In the genomic region with DNA sequence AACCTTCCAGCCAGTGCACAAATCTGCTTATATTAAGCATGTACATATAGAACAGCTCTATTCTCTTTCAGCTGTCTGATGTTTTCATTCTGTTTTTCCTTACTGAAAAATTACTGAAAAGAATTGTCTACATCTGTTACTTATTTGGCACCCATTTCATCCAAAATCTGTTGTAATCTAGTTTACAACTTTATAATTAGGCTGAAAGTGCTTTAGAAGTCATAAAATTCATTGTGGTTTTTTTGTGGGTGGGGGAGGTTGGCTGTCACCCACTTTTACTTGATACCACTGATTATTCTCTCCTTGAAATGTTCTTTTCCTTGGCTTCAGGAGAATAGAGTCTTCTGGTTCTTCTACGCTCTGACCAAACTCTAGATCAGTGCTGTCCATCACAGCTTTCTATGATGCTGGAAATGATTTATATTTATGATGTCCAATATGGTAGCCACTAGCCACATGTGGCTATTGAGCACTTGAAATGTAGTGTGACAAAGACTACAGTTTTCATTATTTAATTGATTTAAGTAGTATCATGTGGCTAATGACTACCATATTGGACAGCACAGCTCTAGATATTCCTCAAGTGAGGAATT, we compare ENCODE assay signal across 10 cellular contexts. TPM values are rescaled to one million over a fixed set of nuclear protein-coding genes. Genes with fewer than 3 reads are reported as not detected.
DNase-seq lines count a peak whose midpoint lies in the region; ATAC-seq and TF ChIP-seq lines count a peak whose summit lies in the region.
"Had no signal": no experiment of that assay in that cellular context is flagged by ENCODE, and none has a peak within 500 bp of the region (broad histone marks: within the 10 kb centered on the region; RNA-seq: fewer than 3 reads in every experiment).

No MANE protein-coding gene starts in this region.

- TF ChIP-seq CTCF in left ventricle myocardium inferior (IDR thresholded peaks at IDR 0.05; ENCODE audit: borderline replicate concordance) (no peak), glutamatergic neuron (IDR thresholded peaks at IDR 0.05; ENCODE audit: partially characterized antibody, unreplicated experiment) (no peak)

- H3K27me3 ChIP-seq in left ventricle myocardium inferior (ENCODE audit: low read depth), result no peaks in the 10 kb centered on the region
- H3K27me3 ChIP-seq in stomach smooth muscle (ENCODE audit: control insufficient read depth in 1 of 2, insufficient read depth in 2 of 2, low read length in 2 of 2), result no peaks in the 10 kb centered on the region

- H3K9me3 ChIP-seq in left ventricle myocardium inferior (replicated peaks), result peaks cover 21% of the 10 kb centered on the region
- H3K9me3 ChIP-seq in stomach smooth muscle (ENCODE audit: control insufficient read depth in 2 of 2, low read length in 2 of 2), result no peaks in the 10 kb centered on the region

- H3K36me3 Mint-ChIP-seq in glutamatergic neuron (ENCODE audit: unreplicated experiment), result peaks cover 14% of the 10 kb centered on the region

- H3K4me1 ChIP-seq in left ventricle myocardium inferior, result peaks cover 41% of the 10 kb centered on the region
- peaks cover 14% of the 10 kb centered on the region for H3K4me1 ChIP-seq in stomach smooth muscle (ENCODE audit: control insufficient read depth, insufficient read depth, low read length)

- H3K4me1 Mint-ChIP-seq in glutamatergic neuron (ENCODE audit: low read depth, unreplicated experiment), result peaks cover 10% of the 10 kb centered on the region

- no peak overlapping the region for H3K27ac Mint-ChIP-seq in glutamatergic neuron (ENCODE audit: unreplicated experiment)
- H3K27ac Mint-ChIP-seq: stimulated activated effector memory CD8-positive, alpha-beta T cell treated with anti-CD3 and anti-CD28 coated beads, Interleukin-12 subunit alpha, Interleukin-12 subunit beta, amount 100 ng/mL, for 72 hours had no signal

- peaks cover 1% of the 10 kb centered on the region for H3K27me3 Mint-ChIP-seq in glutamatergic neuron (ENCODE audit: unreplicated experiment)

- ATAC-seq in HG03139 (IDR thresholded peaks at IDR 0.05; ENCODE audit: unreplicated experiment) (no peak), GM19397 (IDR thresholded peaks at IDR 0.05; ENCODE audit: unreplicated experiment) (no peak)
- ATAC-seq: stimulated activated effector memory CD8-positive, alpha-beta T cell treated with anti-CD3 and anti-CD28 coated beads, Interleukin-12 subunit alpha, Interleukin-12 subunit beta, amount 100 ng/mL, for 72 hours had no signal

- DNase-seq in left ventricle myocardium inferior (no peak), cardiac septum (ENCODE audit: low spot score) (no peak), RKO (ENCODE audit: low spot score) (peak; percentile 24), glutamatergic neuron (no peak), inferior parietal cortex (ENCODE audit: extremely low spot score) (no peak)
- DNase-seq: NCI-H1436 treated with DMSO at 0.1 percent for 48 hours had no signal

- no peak overlapping the region for H3K9ac ChIP-seq in stomach smooth muscle (ENCODE audit: low read length in 2 of 2)

- H3K27ac ChIP-seq in left ventricle myocardium inferior (replicated peaks), result no peak overlapping the region
- H3K27ac ChIP-seq in stomach smooth muscle (ENCODE audit: low read length), result no peak overlapping the region

- H3K4me3 ChIP-seq in left ventricle myocardium inferior (peak overlapping the region; percentile 99), stomach smooth muscle (ENCODE audit: low read length in 2 of 2) (peak overlapping the region; percentile 93 to 100)

- intact Hi-C loops in left ventricle myocardium inferior (cut with micrococcal nuclease) (no loop called here), cardiac septum (cut with DNase I) (loop anchor here (10.0 kb wide), 1 partner anchor 569 kb away; no protein-coding TSS in a partner anchor)

- peak overlapping the region; percentile 37 for H3K4me3 Mint-ChIP-seq in glutamatergic neuron (ENCODE audit: unreplicated experiment)

- peaks cover 17% of the 10 kb centered on the region for H3K36me3 ChIP-seq in left ventricle myocardium inferior
- no peaks in the 10 kb centered on the region for H3K36me3 ChIP-seq in stomach smooth muscle (ENCODE audit: control insufficient read depth in 2 of 2, insufficient read depth in 2 of 2, low read length in 2 of 2)

- peaks cover 4% of the 10 kb centered on the region for H3K9me3 Mint-ChIP-seq in glutamatergic neuron (ENCODE audit: unreplicated experiment)

RNA-seq across cellular contexts. Expression of a gene that starts 2.7 kb away (rescaled TPM):
- total RNA-seq in left ventricle myocardium inferior (4.2 TPM), cardiac septum (4.6 TPM), glutamatergic neuron (ENCODE audit: unreplicated experiment) (2.0 TPM)

RNA-seq across cellular contexts. Expression of a gene that starts 3.2 kb away (rescaled TPM):
- 65.4 TPM for total RNA-seq in left ventricle myocardium inferior
- total RNA-seq in cardiac septum, result 54.0 TPM
- 34.7 TPM for total RNA-seq in glutamatergic neuron (ENCODE audit: unreplicated experiment)
